1 cellular context compared by ENCODE assay signal in the genomic region with DNA sequence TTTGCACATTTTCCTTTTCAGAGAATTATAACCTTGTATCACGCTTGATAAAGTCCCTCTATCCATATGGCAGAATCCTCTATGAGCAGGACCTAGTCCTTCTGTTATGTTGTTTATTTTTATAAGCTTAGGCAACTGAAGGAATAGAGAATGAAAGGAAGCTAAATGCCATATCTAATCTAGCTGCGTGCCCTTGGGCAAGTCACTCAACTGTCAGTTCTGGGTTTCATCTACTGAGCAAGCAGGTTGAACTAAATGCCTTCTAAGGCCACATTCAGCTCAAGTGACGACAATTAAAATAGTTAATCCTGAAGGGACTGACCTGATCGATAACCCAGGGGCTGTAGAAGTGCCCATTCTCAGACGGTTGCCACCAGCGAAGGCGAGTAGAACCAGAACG.
TF ChIP-seq lines count a peak whose summit lies in the region.

No MANE protein-coding gene starts in this region.

TF ChIP-seq in K562, 482 proteins besides CTCF, POLR2A, EP300 and RAD21 (continued from another document):
- TF ChIP-seq E2F8 (IDR thresholded peaks at IDR 0.05; ENCODE audit: low read depth, partially characterized antibody) = no peak
- TF ChIP-seq SETDB1 (IDR thresholded peaks at IDR 0.05; ENCODE audit: low read length) = no peak
- TF ChIP-seq DPF2 (IDR thresholded peaks at IDR 0.05) = no peak
- TF ChIP-seq ZNF318 (IDR thresholded peaks at IDR 0.05; ENCODE audit: borderline replicate concordance in 1 of 2, low read depth in 1 of 2) = no peak
- no peak for TF ChIP-seq TCF3 (CRISPR knock-in tag; IDR thresholded peaks at IDR 0.05)
- no peak for TF ChIP-seq GABPB1 (CRISPR knock-in tag; IDR thresholded peaks at IDR 0.05)
- TF ChIP-seq PRMT5 (CRISPR knock-in tag; IDR thresholded peaks at IDR 0.05) = no peak
- TF ChIP-seq SREBF1 (IDR thresholded peaks at IDR 0.05; ENCODE audit: borderline replicate concordance, low read depth, low read length) = no peak
- no peak for TF ChIP-seq KDM1A (IDR thresholded peaks at IDR 0.05)
- no peak for TF ChIP-seq MXI1 (IDR thresholded peaks at IDR 0.05; ENCODE audit: low read depth, low read length)
